In genomic region chr22:30635273-30636225, GRCh38 we compare ENCODE assay signal across 8 cellular contexts. TPM values are rescaled to one million over a fixed set of nuclear protein-coding genes. Genes with fewer than 3 reads are reported as not detected.
DNase-seq lines count a peak whose midpoint lies in the region; ATAC-seq and TF ChIP-seq lines count a peak whose summit lies in the region.

Gene SLC35E4 (plus strand): TSS chr22:30635781. CDS start chr22:30636451, 670 bp downstream.

- H3K27ac Mint-ChIP-seq in progenitor cell of endocrine pancreas = no peak within 1 kb of the TSS

- peak within 1 kb of the TSS; percentile 37 to 90 (median 77) for H3K27ac ChIP-seq in adrenal gland
- peak within 1 kb of the TSS; percentile 60 to 97 (median 90) for H3K27ac ChIP-seq in heart right ventricle

- H3K9me3 Mint-ChIP-seq in progenitor cell of endocrine pancreas (ENCODE audit: low read depth) = no peaks in the 10 kb centered on the region

- H3K36me3 ChIP-seq in adrenal gland (replicated peaks in 1 of 2) (no peaks in the 10 kb centered on the region), heart right ventricle (no peaks in the 10 kb centered on the region)

- H3K36me3 Mint-ChIP-seq in progenitor cell of endocrine pancreas (ENCODE audit: insufficient read depth) = peaks cover 3% of the 10 kb centered on the region

- TF ChIP-seq CTCF in GM12865 (IDR thresholded peaks at IDR 0.05; ENCODE audit: insufficient read depth, low read depth, low read length, missing control alignments) (peak; percentile 34), adrenal gland (IDR thresholded peaks at IDR 0.05) (peak in 3 of 6 experiments; percentile 18 to 44 (median 18)), heart right ventricle (IDR thresholded peaks at IDR 0.05) (peak in 4 of 9 donors; percentile 6 to 42 (median 20)), progenitor cell of endocrine pancreas (IDR thresholded peaks at IDR 0.05; ENCODE audit: unreplicated experiment) (peak; percentile 33)

- intact Hi-C loops in adrenal gland (cut with DNase I) (loop anchor here (2.0 to 10.0 kb wide), 4 partner anchors 59 to 289 kb away; partner anchors contain the start of gene OSBP2 (in 1 of the 2)), heart right ventricle (cut with DNase I) (loop anchor here in 9 of 10 donors (1.0 to 10.0 kb wide), 10 partner anchors 29 to 509 kb away; partner anchors contain the start of genes DUSP18 (in 2 of the 9), PLA2G3 (in 1 of the 9) and TCN2 (in 1 of the 9))

- DNase-seq in GM12865 (ENCODE audit: low read depth) = peak; percentile 95
- DNase-seq in NCI-H1105 treated with DMSO at 0.1 percent for 48 hours (lab: John Stamatoyannopoulos, UW) = peak; percentile 80
- peak; percentile 81 for DNase-seq in SW480 (ENCODE audit: low spot score)
- peak; percentile 93 to 97 (median 95) for DNase-seq in adrenal gland
- peak; percentile 94 to 98 for DNase-seq in heart right ventricle
- peak; percentile 83 for DNase-seq in progenitor cell of endocrine pancreas (ENCODE audit: low spot score, unreplicated experiment)
- DNase-seq in ureter (ENCODE audit: low spot score) = peak; percentile 96

- no peaks in the 10 kb centered on the region for H3K27me3 Mint-ChIP-seq in progenitor cell of endocrine pancreas

- H3K27me3 ChIP-seq in adrenal gland (no peaks in the 10 kb centered on the region), heart right ventricle (no peaks in the 10 kb centered on the region)

- H3K4me1 ChIP-seq in adrenal gland (replicated peaks in 1 of 2) (peaks cover 22 to 30% of the 10 kb centered on the region in 2 donors), heart right ventricle (peaks cover 16 to 41% (median 35%) of the 10 kb centered on the region in 9 donors)

- ATAC-seq in HG02610 (IDR thresholded peaks at IDR 0.05; ENCODE audit: unreplicated experiment) (peak; percentile 41), heart right ventricle (peak; percentile 92 to 97 (median 96))

- H3K9me3 ChIP-seq in adrenal gland (replicated peaks in 1 of 3) (no peaks in the 10 kb centered on the region), heart right ventricle (no peaks in the 10 kb centered on the region)

- H3K4me3 Mint-ChIP-seq in progenitor cell of endocrine pancreas (ENCODE audit: low read depth) = peak within 1 kb of the TSS; percentile 69

- H3K4me3 ChIP-seq in GM12865 (ENCODE audit: low read depth, low read length) (peak within 1 kb of the TSS; percentile 80), adrenal gland (peak within 1 kb of the TSS; percentile 15 to 70 (median 56)), heart right ventricle (peak within 1 kb of the TSS; percentile 52 to 91 (median 74))

- 1 to 6% (median 1%) methylated on average over 20 to 75 of the region's 75 CpGs for WGBS in adrenal gland, 4 donors
- 0 to 1% methylated on average over 74 to 75 of the region's 75 CpGs for WGBS in heart right ventricle, 2 donors

- TF ChIP-seq POLR2A in adrenal gland (IDR thresholded peaks at IDR 0.05) = peak; percentile 72 to 90

- peaks cover 5% of the 10 kb centered on the region for H3K4me1 Mint-ChIP-seq in progenitor cell of endocrine pancreas (ENCODE audit: low read depth)

RNA-seq across cellular contexts. Expression of gene SLC35E4, which starts in this region (rescaled TPM):
- total RNA-seq in adrenal gland (1 to 10 TPM in 7 of 8 donors, under 1 TPM in 1; 0.60 to 7.0 (median 3.9) TPM), heart right ventricle (1 to 10 TPM; 1.8 to 6.0 (median 3.1) TPM), progenitor cell of endocrine pancreas (2.1 and 2.6 TPM in 2 replicates), ureter (3.9 TPM)
- polyA plus RNA-seq in adrenal gland (1 to 10 TPM; 1.3 to 2.0 (median 2.0) TPM), heart right ventricle (1 to 10 TPM; 3.3 to 3.8 TPM)

Comparison
In these comparisons a context has a peak if more than half of its experiments do, and no peak if none do; other contexts are left out.
1. Peak in every context shown above with its lines: DNase-seq, ATAC-seq, H3K4me3 ChIP-seq and H3K27ac ChIP-seq.